In the genomic region with DNA sequence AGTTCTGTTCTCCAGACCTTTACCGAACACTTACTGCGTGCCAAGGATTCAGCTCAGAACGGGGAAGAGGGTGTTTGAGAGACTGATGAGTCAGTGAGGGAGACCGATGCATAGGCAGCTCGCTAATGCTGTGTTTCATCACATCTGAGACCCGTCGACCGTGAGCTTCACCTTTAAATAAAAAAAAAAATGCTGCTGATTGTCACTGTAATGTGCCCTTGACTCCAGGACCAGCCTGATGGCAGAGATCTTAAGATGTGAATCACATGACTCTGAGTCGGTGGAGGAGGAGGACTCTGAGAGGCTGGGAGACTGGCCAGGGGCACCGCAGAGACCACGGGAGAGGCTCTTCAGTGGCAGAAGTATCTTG, we compare ENCODE assay signal across 10 cellular contexts. TPM values are rescaled to one million over a fixed set of nuclear protein-coding genes. Genes with fewer than 3 reads are reported as not detected.
A peak's percentile ranks its signal among the peaks of the same experiment; 100 is the strongest.
DNase-seq lines count a peak whose midpoint lies in the region; ATAC-seq and TF ChIP-seq lines count a peak whose summit lies in the region.
"Had no signal": no experiment of that assay in that cellular context is flagged by ENCODE, and none has a peak within 500 bp of the region (broad histone marks: within the 10 kb centered on the region; RNA-seq: fewer than 3 reads in every experiment).

No MANE protein-coding gene starts in this region.

- WGBS in gastroesophageal sphincter (ENCODE audit: low coverage in 1 of 2), 2 donors: 29 to 35% methylated on average over 3 to 11 of the region's 11 CpGs

- H3K4me1 ChIP-seq in gastroesophageal sphincter: peaks cover 6 to 100% (median 84%) of the 10 kb centered on the region in 3 donors

- TF ChIP-seq POLR2A in gastroesophageal sphincter (IDR thresholded peaks at IDR 0.05): no peak

- no peaks in the 10 kb centered on the region for H3K27me3 ChIP-seq in gastroesophageal sphincter

- ATAC-seq in gastroesophageal sphincter (peak; percentile 37), HG02852 (IDR thresholded peaks at IDR 0.05; ENCODE audit: unreplicated experiment) (no peak)

- no peak for TF ChIP-seq CTCF in gastroesophageal sphincter (IDR thresholded peaks at IDR 0.05)

- peaks cover 0 to 6% of the 10 kb centered on the region in 2 donors for H3K36me3 ChIP-seq in gastroesophageal sphincter

- no peaks in the 10 kb centered on the region for H3K9me3 ChIP-seq in gastroesophageal sphincter

- DNase-seq in HT1080 (ENCODE audit: low read depth) (peak; percentile 57), amniotic epithelial cell (ENCODE audit: low read depth) (peak; percentile 90), stromal cell of bone marrow (ENCODE audit: low read depth) (peak; percentile 39), DMS153 treated with DMSO at 0.1 percent for 48 hours (lab: John Stamatoyannopoulos, UW; ENCODE audit: unreplicated experiment) (no peak), mesenteric fat pad (ENCODE audit: low spot score) (no peak)
- DNase-seq in stimulated activated CD4-positive, alpha-beta T cell treated with anti-CD3 and anti-CD28 coated beads, Interleukin-15, amount 100 ng/mL, for 24 hours: no peak
- DNase-seq: activated CD8-positive, alpha-beta memory T cell treated with anti-CD3 and anti-CD28 coated beads, Interleukin-2, amount 50 U/mL, for 4 hours; SW 1271 had no signal

- no peak for TF ChIP-seq EP300 in gastroesophageal sphincter (IDR thresholded peaks at IDR 0.05)

- H3K4me3 ChIP-seq in gastroesophageal sphincter: peak overlapping the region in 1 of 2 donors; percentile 29

- H3K27ac ChIP-seq in gastroesophageal sphincter: peak overlapping the region; percentile 37 to 89 (median 84)

RNA-seq across cellular contexts. Expression of a gene that starts 28.8 kb away (rescaled TPM):
- total RNA-seq in HT1080 (2014; rRNA removed; shearing (Covaris generic)): 14.4 and 18.3 TPM in 2 replicates
- 13.9 and 16.0 TPM in 2 replicates for polyA plus RNA-seq in HT1080 (2015; cell fraction: cytosol; rRNA removed)
- 7.8 and 13.6 TPM in 2 replicates for polyA plus RNA-seq in HT1080 (2015; cell fraction: nucleus; rRNA removed)
- total RNA-seq in gastroesophageal sphincter (100 to 1,000 TPM in 2 of 4 donors, 10 to 100 TPM in 2; 56.3 to 111 (median 99.5) TPM), mesenteric fat pad (48.8 TPM)

Comparison
In these comparisons a context has a peak if more than half of its experiments do, and no peak if none do; other contexts are left out.
1. DNase-seq: peak in HT1080 (single experiment), amniotic epithelial cell (single experiment) and stromal cell of bone marrow (single experiment); none in DMS153 treated with DMSO at 0.1 percent for 48 hours (single experiment), stimulated activated CD4-positive, alpha-beta T cell treated with anti-CD3 and anti-CD28 coated beads, Interleukin-15, amount 100 ng/mL, for 24 hours (single experiment) and mesenteric fat pad (single experiment).